13 cellular contexts compared by ENCODE assay signal in genomic region chr11:6523253-6523652, GRCh38. TPM values are rescaled to one million over a fixed set of nuclear protein-coding genes. Genes with fewer than 3 reads are reported as not detected.
DNase-seq lines count a peak whose midpoint lies in the region; TF ChIP-seq lines count a peak whose summit lies in the region.
"Had no signal": no experiment of that assay in that cellular context is flagged by ENCODE, and none has a peak within 500 bp of the region (broad histone marks: within the 10 kb centered on the region; RNA-seq: fewer than 3 reads in every experiment).

No MANE protein-coding gene starts in this region.

- DNase-seq in AG10803 (ENCODE audit: low read depth) (peak; percentile 43), HT-29 (ENCODE audit: low spot score) (peak; percentile 73), adipocyte (ENCODE audit: low read depth) (peak; percentile 51), hepatic stellate cell (ENCODE audit: low spot score) (peak; percentile 17), occipital lobe (lab: John Stamatoyannopoulos, UW) (no peak), NCI-H1417 (lab: John Stamatoyannopoulos, UW) (no peak), HuH-7.5 (ENCODE audit: low spot score) (no peak), hypothalamus (lab: John Stamatoyannopoulos, UW) (no peak)
- DNase-seq: CD4-positive, CD25-positive, alpha-beta regulatory T cell; KG1; left ventricle myocardium superior; nucleus accumbens had no signal

- no peak overlapping the region for H3K9ac ChIP-seq in adipocyte (ENCODE audit: low read length)

- no peak for TF ChIP-seq CTCF in AG10803 (conservative IDR thresholded peaks at IDR 0.05; ENCODE audit: low read length)

- H3K4me1 ChIP-seq in adipocyte (ENCODE audit: control insufficient read depth, insufficient read depth, low read length) = no peaks in the 10 kb centered on the region
- H3K4me1 ChIP-seq: gastroesophageal sphincter had no signal

- no peak overlapping the region for H3K4me3 ChIP-seq in AG10803 (ENCODE audit: low read length)
- H3K4me3 ChIP-seq in adipocyte (ENCODE audit: low read length) = no peak overlapping the region
- H3K4me3 ChIP-seq: gastroesophageal sphincter had no signal

- no peaks in the 10 kb centered on the region for H3K27me3 ChIP-seq in adipocyte (replicated peaks; ENCODE audit: control insufficient read depth, insufficient read depth, low read length)
- H3K27me3 ChIP-seq: gastroesophageal sphincter had no signal

- peaks cover 28% of the 10 kb centered on the region for H3K36me3 ChIP-seq in adipocyte (ENCODE audit: control insufficient read depth, insufficient read depth, low read length, severe bottlenecking)

- H3K9me3 ChIP-seq in adipocyte (ENCODE audit: control insufficient read depth, low read length) = no peaks in the 10 kb centered on the region
- H3K9me3 ChIP-seq: gastroesophageal sphincter had no signal

RNA-seq across cellular contexts. Expression of gene DNHD1, which starts 26.2 kb away (rescaled TPM):
- 4.5 and 8.8 TPM in 2 replicates for total RNA-seq in HT-29 (2014; rRNA removed; shearing (Covaris generic))
- total RNA-seq in occipital lobe = 3.4 TPM

RNA-seq across cellular contexts. Expression of gene TIMM10B, which starts 42.0 kb away (rescaled TPM):
- 47.1 and 48.0 TPM in 2 replicates for total RNA-seq in HT-29 (2014; rRNA removed; shearing (Covaris generic))
- total RNA-seq in occipital lobe = 26.7 TPM

RNA-seq across cellular contexts. Expression of gene ARFIP2, which starts 42.1 kb away (rescaled TPM):
- 131 and 140 TPM in 2 replicates for total RNA-seq in HT-29 (2014; rRNA removed; shearing (Covaris generic))
- 25.3 TPM for total RNA-seq in occipital lobe

RNA-seq across cellular contexts. Expression of gene TRIM3, which starts 49.5 kb away (rescaled TPM):
- 34.5 and 37.9 TPM in 2 replicates for total RNA-seq in HT-29 (2014; rRNA removed; shearing (Covaris generic))
- 65.4 TPM for total RNA-seq in occipital lobe

Comparison
In these comparisons a context has a peak if more than half of its experiments do, and no peak if none do; other contexts are left out.
1. DNase-seq: peak in AG10803 (single experiment), HT-29 (single experiment), adipocyte (single experiment) and hepatic stellate cell (single experiment); none in occipital lobe (single experiment), NCI-H1417 (0 of 3), HuH-7.5 (single experiment) and hypothalamus (0 of 51).